Comparison of ENCODE assay signal across 28 cellular contexts in the genomic region with DNA sequence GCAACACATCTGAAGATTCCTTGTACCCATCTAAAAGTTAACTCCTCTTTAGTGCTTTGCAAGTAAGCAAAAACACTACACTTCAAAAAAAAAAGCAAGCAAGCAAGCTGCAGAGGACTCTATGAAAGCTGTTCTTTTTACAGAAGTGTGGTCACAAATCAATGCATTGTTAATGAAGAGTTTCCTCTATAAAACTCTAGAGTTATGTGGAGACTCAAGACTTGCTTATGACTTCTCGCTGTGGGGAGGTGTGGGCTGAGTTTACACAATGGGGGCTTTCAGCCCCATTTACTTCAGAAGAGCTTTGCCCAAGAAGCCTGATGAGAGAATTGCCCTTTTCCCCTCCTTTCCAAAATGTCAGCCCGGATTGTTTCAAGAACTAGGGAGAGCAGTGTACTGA.
"Had no signal": no experiment of that assay in that cellular context is flagged by ENCODE, and none has a peak within 500 bp of the region (broad histone marks: within the 10 kb centered on the region; RNA-seq: fewer than 3 reads in every experiment).

No MANE protein-coding gene starts in this region.

- H3K27ac Mint-ChIP-seq: immature natural killer cell; mesothelial cell of epicardium; naive B cell; natural killer cell; progenitor cell of endocrine pancreas; stimulated activated naive B cell treated with anti-CD40 and anti-IgM and Interleukin-4, amounts not matched to agents 10 μg/mL and 1 μg/mL and 100 μg/mL, for 72 hours had no signal

- H3K9ac ChIP-seq: parathyroid adenoma had no signal

- H3K79me2 ChIP-seq: parathyroid adenoma had no signal

- DNase-seq: hippocampal formation; immature natural killer cell; kidney; left ventricle myocardium inferior; mesendoderm; naive B cell; natural killer cell; occipital lobe; right lobe of liver; stimulated activated CD4-positive, alpha-beta T cell treated with anti-CD3 and anti-CD28 coated beads, Interleukin-12 subunit alpha, Interleukin-12 subunit beta, amount 100 ng/mL, for 4 hours; stimulated activated CD4-positive, alpha-beta T cell treated with anti-CD3 and anti-CD28 coated beads, Interleukin-15, amount 100 ng/mL, for 24 hours; stimulated activated CD4-positive, alpha-beta T cell treated with anti-CD3 and anti-CD28 coated beads, Interleukin-2, amount 100 ng/mL, for 24 hours; stimulated activated CD4-positive, alpha-beta T cell treated with anti-CD3 and anti-CD28 coated beads, Interleukin-4, amount 100 ng/mL, for 1 hour; stimulated activated naive B cell treated with anti-CD40 and anti-IgM and Interleukin-4, amounts not matched to agents 10 μg/mL and 1 μg/mL and 100 μg/mL, for 72 hours; stimulated activated naive CD8-positive, alpha-beta T cell treated with anti-CD3 and anti-CD28 coated beads, Interleukin-15, Interleukin-2, amounts not matched to agents 100 U/mL and 50 U/mL, for 24 hours; stomach; testis; thyroid gland; transverse colon; upper lobe of left lung had no signal

- H3K36me3 Mint-ChIP-seq: immature natural killer cell; mesothelial cell of epicardium; naive B cell; natural killer cell; stimulated activated naive B cell treated with anti-CD40 and anti-IgM and Interleukin-4, amounts not matched to agents 10 μg/mL and 1 μg/mL and 100 μg/mL, for 72 hours had no signal

- H3K9me3 ChIP-seq: left ventricle myocardium inferior, neutrophil, right atrium auricular region, right lobe of liver, stomach, testis, thyroid gland, transverse colon, upper lobe of left lung, vagina had no signal

- H3K27ac ChIP-seq: left ventricle myocardium inferior, neutrophil, parathyroid adenoma, right atrium auricular region, right lobe of liver, stomach, testis, thyroid gland, transverse colon, upper lobe of left lung, vagina had no signal

- H3K4me1 Mint-ChIP-seq: immature natural killer cell; natural killer cell; stimulated activated naive B cell treated with anti-CD40 and anti-IgM and Interleukin-4, amounts not matched to agents 10 μg/mL and 1 μg/mL and 100 μg/mL, for 72 hours had no signal

- H3K4me3 Mint-ChIP-seq: immature natural killer cell; mesothelial cell of epicardium; naive B cell; natural killer cell; stimulated activated naive B cell treated with anti-CD40 and anti-IgM and Interleukin-4, amounts not matched to agents 10 μg/mL and 1 μg/mL and 100 μg/mL, for 72 hours had no signal

- H3K4me3 ChIP-seq: left ventricle myocardium inferior, lung, right atrium auricular region, right lobe of liver, stomach, testis, thyroid gland, transverse colon, upper lobe of left lung, vagina had no signal

- H3K36me3 ChIP-seq: left ventricle myocardium inferior, neutrophil, right atrium auricular region, right lobe of liver, stomach, thyroid gland, transverse colon, upper lobe of left lung, vagina had no signal

- H3K4me1 ChIP-seq: left ventricle myocardium inferior, parathyroid adenoma, right atrium auricular region, right lobe of liver, stomach, testis, thyroid gland, transverse colon, upper lobe of left lung, vagina had no signal

- H3K27me3 ChIP-seq: right atrium auricular region, right lobe of liver, testis, thyroid gland, transverse colon, upper lobe of left lung, vagina had no signal

- H2AFZ ChIP-seq: parathyroid adenoma had no signal

- FAIRE-seq: islet of Langerhans, kidney had no signal

- ATAC-seq: natural killer cell; right lobe of liver; stimulated activated naive B cell treated with anti-CD40 and anti-IgM and Interleukin-4, amounts not matched to agents 10 μg/mL and 1 μg/mL and 100 μg/mL, for 72 hours; stimulated activated naive CD8-positive, alpha-beta T cell treated with anti-CD3 and anti-CD28 coated beads, Interleukin-15, Interleukin-2, amounts not matched to agents 100 U/mL and 50 U/mL, for 24 hours had no signal

- H3K9me3 Mint-ChIP-seq: immature natural killer cell; mesothelial cell of epicardium; naive B cell; natural killer cell; stimulated activated naive B cell treated with anti-CD40 and anti-IgM and Interleukin-4, amounts not matched to agents 10 μg/mL and 1 μg/mL and 100 μg/mL, for 72 hours had no signal
